In the genomic region with DNA sequence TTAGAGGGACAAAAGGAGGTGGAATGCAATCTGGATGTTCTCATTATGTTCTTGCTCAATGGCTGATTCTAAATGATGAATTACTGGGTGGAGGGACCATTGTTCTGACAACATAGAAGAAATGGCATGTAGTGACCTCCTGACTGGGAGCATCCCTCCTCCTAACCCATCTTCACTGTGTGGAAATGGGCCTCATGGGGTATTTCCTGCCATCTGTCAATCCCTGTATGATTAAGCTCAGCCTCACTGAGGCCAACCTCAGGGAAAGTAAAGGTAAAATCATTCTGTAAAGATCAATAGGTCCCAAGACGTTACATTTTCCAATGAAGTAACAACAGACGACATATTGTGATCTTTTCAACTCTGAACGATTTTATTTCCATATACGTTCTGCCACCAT, we compare ENCODE assay signal across 32 cellular contexts. TPM values are rescaled to one million over a fixed set of nuclear protein-coding genes. Genes with fewer than 3 reads are reported as not detected.
A peak's percentile ranks its signal among the peaks of the same experiment; 100 is the strongest.
DNase-seq lines count a peak whose midpoint lies in the region; ATAC-seq lines count a peak whose summit lies in the region.
"Had no signal": no experiment of that assay in that cellular context is flagged by ENCODE, and none has a peak within 500 bp of the region (broad histone marks: within the 10 kb centered on the region; RNA-seq: fewer than 3 reads in every experiment).

No MANE protein-coding gene starts in this region.

- no peak overlapping the region for H3K4me3 ChIP-seq in neuronal stem cell (ENCODE audit: low read length in 2 of 2)
- H3K4me3 ChIP-seq in Karpas-422 (ENCODE audit: low read length): no peak overlapping the region
- H3K4me3 ChIP-seq: coronary artery, right atrium auricular region, upper lobe of right lung had no signal

- no peaks in the 10 kb centered on the region for H4K20me1 ChIP-seq in Karpas-422 (ENCODE audit: insufficient read depth, low read depth, low read length)

- no peak overlapping the region for H4K8ac ChIP-seq in neuronal stem cell (ENCODE audit: low read depth, low read length)

- H4K91ac ChIP-seq in neuronal stem cell (ENCODE audit: low read depth, low read length, poor library complexity): no peak overlapping the region

- H3K4ac ChIP-seq in neuronal stem cell (ENCODE audit: low read length): no peak overlapping the region

- H3K4me2 ChIP-seq in neuronal stem cell (ENCODE audit: insufficient read depth, low read length, poor library complexity, severe bottlenecking): no peak overlapping the region
- H3K4me2 ChIP-seq in Karpas-422 (ENCODE audit: low read depth, low read length, poor library complexity, severe bottlenecking): no peak overlapping the region

- WGBS in neuronal stem cell (ENCODE audit: extremely low coverage in 2 of 2, insufficient read length in 2 of 2, insufficient replicate concordance in 1 of 2), 2 donors: no CpG with 5 or more reads among the region's 4 CpGs

- H3K36me3 Mint-ChIP-seq in activated naive CD4-positive, alpha-beta T cell treated with anti-CD3 and anti-CD28 coated beads, Interleukin-2, amount 50 U/mL, for 24 hours: peaks cover 55% of the 10 kb centered on the region
- H3K36me3 Mint-ChIP-seq in activated T-helper 17 cell treated with anti-CD3 and anti-CD28 coated beads, Interleukin-2, amount 50 U/mL, for 72 hours (ENCODE audit: low read depth): peaks cover 100% of the 10 kb centered on the region

- no peak overlapping the region for H3K23ac ChIP-seq in neuronal stem cell (ENCODE audit: low read depth, low read length, poor library complexity)

- H3K9me2 ChIP-seq in Karpas-422 (replicated peaks; ENCODE audit: insufficient read depth, low read length): no peaks in the 10 kb centered on the region

- H3K4me1 ChIP-seq in neuronal stem cell (ENCODE audit: control insufficient read depth in 2 of 2, insufficient read depth in 1 of 2, low read depth in 1 of 2, low read length in 2 of 2): peaks cover 0 to 5% of the 10 kb centered on the region in 2 donors
- H3K4me1 ChIP-seq in Karpas-422 (ENCODE audit: low read length): peaks cover 4% of the 10 kb centered on the region
- H3K4me1 ChIP-seq: right atrium auricular region, upper lobe of right lung had no signal

- no peak overlapping the region for H3K18ac ChIP-seq in neuronal stem cell (ENCODE audit: low read length)

- ATAC-seq in activated T-helper 17 cell treated with anti-CD3 and anti-CD28 coated beads, Interleukin-2, amount 50 U/mL, for 72 hours (replicated peaks): peak; percentile 26
- no peak for ATAC-seq in GM19328 (IDR thresholded peaks at IDR 0.05; ENCODE audit: unreplicated experiment)
- ATAC-seq: activated CD8-positive, alpha-beta T cell treated with anti-CD3 and anti-CD28 coated beads, Interleukin-2, amount 10 ng/mL, durations not matched to agents 7 days and 5 days; effector memory CD8-positive, alpha-beta T cell; HepG2; upper lobe of right lung had no signal

- no peak overlapping the region for H2BK12ac ChIP-seq in neuronal stem cell (ENCODE audit: low read length)

- H3K9ac ChIP-seq in neuronal stem cell (ENCODE audit: low read depth, low read length, poor library complexity) (no peak overlapping the region), Karpas-422 (ENCODE audit: low read length) (no peak overlapping the region)

- H2BK120ac ChIP-seq in neuronal stem cell (ENCODE audit: low read depth, low read length): no peak overlapping the region

- no peak overlapping the region for H2BK15ac ChIP-seq in neuronal stem cell (ENCODE audit: low read length)

- no peak overlapping the region for H2BK5ac ChIP-seq in neuronal stem cell (ENCODE audit: low read length)

- no peaks in the 10 kb centered on the region for H3K79me2 ChIP-seq in Karpas-422 (ENCODE audit: low read length)

- H3K27me3 Mint-ChIP-seq in activated naive CD4-positive, alpha-beta T cell treated with anti-CD3 and anti-CD28 coated beads, Interleukin-2, amount 50 U/mL, for 24 hours: no peaks in the 10 kb centered on the region
- no peaks in the 10 kb centered on the region for H3K27me3 Mint-ChIP-seq in activated T-helper 17 cell treated with anti-CD3 and anti-CD28 coated beads, Interleukin-2, amount 50 U/mL, for 72 hours
- H3K27me3 Mint-ChIP-seq: activated B cell treated with CpG ODN at 0.5 μM for 24 hours; effector memory CD8-positive, alpha-beta T cell had no signal

- H3K27me3 ChIP-seq in neuronal stem cell (ENCODE audit: control insufficient read depth in 3 of 3, insufficient read depth in 3 of 3, low read depth in 1 of 3, low read length in 3 of 3) (peaks cover 0 to 69% (median 0%) of the 10 kb centered on the region in 3 experiments), Karpas-422 (ENCODE audit: low read length) (no peaks in the 10 kb centered on the region)
- H3K27me3 ChIP-seq: neutrophil, right atrium auricular region, upper lobe of right lung had no signal

- peak overlapping the region; percentile 97 for H3K4me3 Mint-ChIP-seq in activated naive CD4-positive, alpha-beta T cell treated with anti-CD3 and anti-CD28 coated beads, Interleukin-2, amount 50 U/mL, for 24 hours
- H3K4me3 Mint-ChIP-seq in activated T-helper 17 cell treated with anti-CD3 and anti-CD28 coated beads, Interleukin-2, amount 50 U/mL, for 72 hours: peak overlapping the region; percentile 95
- H3K4me3 Mint-ChIP-seq: activated B cell treated with CpG ODN at 0.5 μM for 24 hours; activated CD8-positive, alpha-beta T cell treated with anti-CD3 and anti-CD28 coated beads, Interleukin-2, amount 10 ng/mL, durations not matched to agents 7 days and 5 days; effector memory CD8-positive, alpha-beta T cell had no signal

- H3K14ac ChIP-seq in neuronal stem cell (ENCODE audit: low read length): no peak overlapping the region

- peaks cover 5% of the 10 kb centered on the region for H3K9me3 Mint-ChIP-seq in activated naive CD4-positive, alpha-beta T cell treated with anti-CD3 and anti-CD28 coated beads, Interleukin-2, amount 50 U/mL, for 24 hours
- no peaks in the 10 kb centered on the region for H3K9me3 Mint-ChIP-seq in activated T-helper 17 cell treated with anti-CD3 and anti-CD28 coated beads, Interleukin-2, amount 50 U/mL, for 72 hours
- H3K9me3 Mint-ChIP-seq: activated B cell treated with CpG ODN at 0.5 μM for 24 hours; effector memory CD8-positive, alpha-beta T cell had no signal

- H3K27ac ChIP-seq in neuronal stem cell (replicated peaks; ENCODE audit: low read length): peak overlapping the region; percentile 15
- H3K27ac ChIP-seq in Karpas-422 (ENCODE audit: low read length): no peak overlapping the region
- H3K27ac ChIP-seq: coronary artery, neutrophil, right atrium auricular region, upper lobe of right lung had no signal

- H3K27ac Mint-ChIP-seq in activated naive CD4-positive, alpha-beta T cell treated with anti-CD3 and anti-CD28 coated beads, Interleukin-2, amount 50 U/mL, for 24 hours: peak overlapping the region; percentile 93
- H3K27ac Mint-ChIP-seq in activated T-helper 17 cell treated with anti-CD3 and anti-CD28 coated beads, Interleukin-2, amount 50 U/mL, for 72 hours: peak overlapping the region; percentile 74
- H3K27ac Mint-ChIP-seq: activated B cell treated with CpG ODN at 0.5 μM for 24 hours; activated CD8-positive, alpha-beta T cell treated with anti-CD3 and anti-CD28 coated beads, Interleukin-2, amount 10 ng/mL, durations not matched to agents 7 days and 5 days had no signal

- H3K9me3 ChIP-seq in neuronal stem cell (replicated peaks in 1 of 2; ENCODE audit: control insufficient read depth in 2 of 2, insufficient read depth in 1 of 2, low read depth in 1 of 2, low read length in 2 of 2) (no peaks in the 10 kb centered on the region), Karpas-422 (ENCODE audit: low read length) (no peaks in the 10 kb centered on the region)
- H3K9me3 ChIP-seq: neutrophil, right atrium auricular region, upper lobe of right lung had no signal

- H2AK5ac ChIP-seq in neuronal stem cell (ENCODE audit: low read depth, low read length): no peak overlapping the region

- peaks cover 74% of the 10 kb centered on the region for H3K4me1 Mint-ChIP-seq in activated naive CD4-positive, alpha-beta T cell treated with anti-CD3 and anti-CD28 coated beads, Interleukin-2, amount 50 U/mL, for 24 hours
- H3K4me1 Mint-ChIP-seq in activated T-helper 17 cell treated with anti-CD3 and anti-CD28 coated beads, Interleukin-2, amount 50 U/mL, for 72 hours: peaks cover 30% of the 10 kb centered on the region

- peak; percentile 48 for DNase-seq in NCI-H82 (lab: John Stamatoyannopoulos, UW)
- DNase-seq in NCI-H82 treated with DMSO at 0.1 percent for 48 hours (lab: John Stamatoyannopoulos, UW; ENCODE audit: unreplicated experiment): no peak
- DNase-seq in activated naive CD4-positive, alpha-beta T cell (lab: John Stamatoyannopoulos, UW): no peak
- no peak for DNase-seq in neuronal stem cell (ENCODE audit: low spot score)
- no peak for DNase-seq in Karpas-422
- DNase-seq: 8988T; activated B cell treated with CpG ODN at 0.5 μM for 24 hours; activated CD8-positive, alpha-beta T cell treated with anti-CD3 and anti-CD28 coated beads, Interleukin-2, amount 10 ng/mL, durations not matched to agents 7 days and 5 days; C1 segment of cervical spinal cord; Calu3; caudate nucleus; DMS79; effector memory CD8-positive, alpha-beta T cell; GDM1; NCI-H1436 treated with DMSO at 0.1 percent for 48 hours; NCI-H2081 treated with DMSO at 0.1 percent for 48 hours; NCI-H446; posterior cingulate gyrus; small intestine; upper lobe of right lung had no signal

- no peak overlapping the region for H2AFZ ChIP-seq in neuronal stem cell (ENCODE audit: low read length)
- H2AFZ ChIP-seq in Karpas-422 (ENCODE audit: low read length): no peak overlapping the region

- H3K36me3 ChIP-seq in neuronal stem cell (replicated peaks in 1 of 2; ENCODE audit: control insufficient read depth in 2 of 2, insufficient read depth in 2 of 2, low read length in 2 of 2): no peaks in the 10 kb centered on the region
- H3K36me3 ChIP-seq in Karpas-422 (ENCODE audit: insufficient read depth, low read length): no peaks in the 10 kb centered on the region
- H3K36me3 ChIP-seq: right atrium auricular region, upper lobe of right lung had no signal

- no peaks in the 10 kb centered on the region for H3K79me1 ChIP-seq in neuronal stem cell (ENCODE audit: low read depth, low read length)

RNA-seq across cellular contexts. Expression of a gene that starts 8.6 kb away (rescaled TPM):
- 100 to 1,000 TPM in 1 of 2 donors, 10 to 100 TPM in 1; 87.0 to 110 TPM for total RNA-seq in activated T-helper 17 cell treated with anti-CD3 and anti-CD28 coated beads, Interleukin-2, amount 50 U/mL, for 72 hours
- 0.03 TPM for polyA plus RNA-seq in neuronal stem cell (2013, experiment 1 of 2)
- polyA plus RNA-seq in neuronal stem cell (2013, experiment 2 of 2): 0.04 TPM
- not detected in 2 replicates for total RNA-seq in Karpas-422 (2014; rRNA removed; shearing (Covaris generic); ENCODE audit: low replicate concordance)
- total RNA-seq: activated B cell treated with CpG ODN at 0.5 μM for 24 hours, Calu3, epithelial cell of proximal tubule, glomerular endothelial cell, HepG2, LHCN-M2, RPMI7951, temporal lobe had no signal
- polyA plus RNA-seq: HepG2 had no signal

Comparison
In these comparisons a context has a peak if more than half of its experiments do, and no peak if none do; other contexts are left out.
1. RNA of a gene that starts 8.6 kb away (total RNA-seq): 87.0 to 110 TPM in activated T-helper 17 cell treated with anti-CD3 and anti-CD28 coated beads, Interleukin-2, amount 50 U/mL, for 72 hours; not detected in Karpas-422; every median in the first group is over 10 times any median in the second.